Comparison of ENCODE assay signal across 8 cellular contexts in the genomic region with DNA sequence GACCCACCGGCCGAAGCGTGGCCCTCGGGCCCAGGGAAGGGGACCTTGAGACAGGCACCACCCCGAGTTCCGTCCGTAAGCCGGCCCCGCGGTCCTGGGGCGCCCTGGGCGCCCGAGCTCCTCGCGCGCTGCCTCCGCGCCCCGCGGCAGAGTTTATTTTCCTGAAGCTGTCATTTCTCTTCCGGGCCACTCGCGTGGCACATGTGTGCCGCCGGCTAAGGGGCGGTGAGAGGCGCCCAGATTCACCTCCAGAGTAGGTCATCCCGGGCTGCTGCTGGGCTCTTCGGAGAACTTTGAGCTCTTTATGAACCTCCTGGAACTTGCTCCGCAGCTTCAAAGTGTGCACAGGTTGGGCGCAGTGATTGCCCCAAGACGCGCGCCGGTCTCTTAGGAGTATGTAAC.
DNase-seq lines count a peak whose midpoint lies in the region; ATAC-seq lines count a peak whose summit lies in the region.

No MANE protein-coding gene starts in this region.

- H3K4me1 ChIP-seq in iPS-18a (ENCODE audit: control insufficient read depth, low read depth, low read length): peaks cover 6% of the 10 kb centered on the region

- peak; percentile 21 for ATAC-seq in GM21526 (IDR thresholded peaks at IDR 0.05; ENCODE audit: low FRiP score, unreplicated experiment)

- H3K4me3 ChIP-seq in iPS-18a (ENCODE audit: low read length): peak overlapping the region; percentile 87

- H3K27ac ChIP-seq in iPS-18a (ENCODE audit: low read length): no peak overlapping the region

- DNase-seq in AML-193 (lab: John Stamatoyannopoulos, UW) (peak; percentile 1 to 7), NOMO-1 treated with dmso at 0.1 percent for 144 hours (lab: John Stamatoyannopoulos, UW; ENCODE audit: unreplicated experiment) (peak; percentile 5), NCI-H187 treated with DMSO at 0.1 percent for 48 hours (lab: John Stamatoyannopoulos, UW) (no peak), amniotic stem cell (lab: John Stamatoyannopoulos, UW) (no peak)
- peak; percentile 54 for DNase-seq in activated naive CD4-positive, alpha-beta T cell treated with anti-CD3 and anti-CD28 coated beads, Interleukin-2, amount 50 U/mL, for 16 hours
- DNase-seq in stimulated activated CD4-positive, alpha-beta T cell treated with anti-CD3 and anti-CD28 coated beads, Interleukin-2, amount 100 ng/mL, for 4 hours (ENCODE audit: low read depth): peak; percentile 32

- peak overlapping the region; percentile 77 for H3K9ac ChIP-seq in iPS-18a (ENCODE audit: low read length)

- no peaks in the 10 kb centered on the region for H3K9me3 ChIP-seq in iPS-18a (ENCODE audit: control insufficient read depth, low read depth, low read length)

- H3K36me3 ChIP-seq in iPS-18a (ENCODE audit: control insufficient read depth, low read depth, low read length): peaks cover 8% of the 10 kb centered on the region

- H3K27me3 ChIP-seq in iPS-18a (ENCODE audit: control insufficient read depth, insufficient read depth, low read length): peaks cover 6% of the 10 kb centered on the region

Comparison
In these comparisons a context has a peak if more than half of its experiments do, and no peak if none do; other contexts are left out.
1. DNase-seq: peak in AML-193 (2 of 2), NOMO-1 treated with dmso at 0.1 percent for 144 hours (single experiment), activated naive CD4-positive, alpha-beta T cell treated with anti-CD3 and anti-CD28 coated beads, Interleukin-2, amount 50 U/mL, for 16 hours (single experiment) and stimulated activated CD4-positive, alpha-beta T cell treated with anti-CD3 and anti-CD28 coated beads, Interleukin-2, amount 100 ng/mL, for 4 hours (single experiment); none in NCI-H187 treated with DMSO at 0.1 percent for 48 hours (single experiment) and amniotic stem cell (single experiment).